1 cellular context compared by ENCODE assay signal in genomic region chr3:24490151-24490550, GRCh38.
TF ChIP-seq lines count a peak whose summit lies in the region.

No MANE protein-coding gene starts in this region.

TF ChIP-seq in HepG2, 621 proteins besides CTCF, POLR2A, EP300 and RAD21 (continued from another document):
- TF ChIP-seq ZNF318 (CRISPR knock-in tag; IDR thresholded peaks at IDR 0.05) (no peak), SATB2 (CRISPR knock-in tag; IDR thresholded peaks at IDR 0.05) (no peak), TGIF2 (CRISPR knock-in tag; IDR thresholded peaks at IDR 0.05) (peak; percentile 77; the same call in 1 of the 2 replicates), ZNF496 (CRISPR knock-in tag; IDR thresholded peaks at IDR 0.05; ENCODE audit: insufficient replicate concordance) (no peak), ZNF326 (CRISPR knock-in tag; IDR thresholded peaks at IDR 0.05; ENCODE audit: borderline replicate concordance) (no peak), NR1H2 (CRISPR knock-in tag; IDR thresholded peaks at IDR 0.05; ENCODE audit: borderline replicate concordance, low read depth) (no peak), TRIM22 (IDR thresholded peaks at IDR 0.05) (no peak), ZBTB25 (CRISPR knock-in tag; IDR thresholded peaks at IDR 0.05) (no peak), SCMH1 (CRISPR knock-in tag; IDR thresholded peaks at IDR 0.05; ENCODE audit: borderline replicate concordance) (no peak), PREB (CRISPR knock-in tag; IDR thresholded peaks at IDR 0.05) (no peak), YEATS2 (CRISPR knock-in tag; IDR thresholded peaks at IDR 0.05; ENCODE audit: borderline replicate concordance) (no peak), ZNF562 (CRISPR knock-in tag; IDR thresholded peaks at IDR 0.05; ENCODE audit: borderline replicate concordance) (no peak), REXO4 (CRISPR knock-in tag; IDR thresholded peaks at IDR 0.05; ENCODE audit: borderline replicate concordance) (no peak), ZNF609 (CRISPR knock-in tag; IDR thresholded peaks at IDR 0.05; ENCODE audit: borderline replicate concordance) (no peak)
